In genomic region chr12:12999959-13000615, GRCh38 we compare ENCODE assay signal across 1 cellular context.
TF ChIP-seq lines count a peak whose summit lies in the region.

Gene HEBP1 (minus strand): TSS chr12:13000265. CDS start chr12:13000114, 151 bp downstream.

TF ChIP-seq in HepG2, 621 proteins besides CTCF, POLR2A, EP300 and RAD21 (continued from another document and continues in another):
- TF ChIP-seq ATF6 (CRISPR knock-in tag; conservative IDR thresholded peaks at IDR 0.05) (no peak; the same call in 1 of the 2 replicates), ZNF512 (CRISPR knock-in tag; IDR thresholded peaks at IDR 0.05) (no peak), ZNF780A (CRISPR knock-in tag; IDR thresholded peaks at IDR 0.05) (0 out of 2 replicates have a peak, but pooled peaks have one; percentile 40), ZNF841 (CRISPR knock-in tag; IDR thresholded peaks at IDR 0.05; ENCODE audit: borderline replicate concordance) (0 out of 2 replicates have a peak, but pooled peaks have one; percentile 67), HNRNPK (IDR thresholded peaks at IDR 0.05; ENCODE audit: low read depth, low read length, poor library complexity, severe bottlenecking) (peak; percentile 41), ZNF792 (CRISPR knock-in tag; IDR thresholded peaks at IDR 0.05) (no peak), MEIS1 (CRISPR knock-in tag; IDR thresholded peaks at IDR 0.05; ENCODE audit: borderline replicate concordance) (no peak), HNF4G (IDR thresholded peaks at IDR 0.05; ENCODE audit: borderline replicate concordance, low read depth, low read length) (no peak), HNF4G (CRISPR knock-in tag; IDR thresholded peaks at IDR 0.05; ENCODE audit: borderline replicate concordance, low read depth) (no peak), TFDP1 (CRISPR knock-in tag; IDR thresholded peaks at IDR 0.05; ENCODE audit: borderline replicate concordance) (peak; percentile 38; the same call in 1 of the 2 replicates), HDAC2 (CRISPR knock-in tag; IDR thresholded peaks at IDR 0.05) (0 out of 2 replicates have a peak, but pooled peaks have one; percentile 9), YEATS4 (CRISPR knock-in tag; IDR thresholded peaks at IDR 0.05; ENCODE audit: borderline replicate concordance) (peak; percentile 58; the same call in 1 of the 2 replicates), GLI4 (CRISPR knock-in tag; IDR thresholded peaks at IDR 0.05; ENCODE audit: borderline replicate concordance) (no peak), ZNF3 (CRISPR knock-in tag; IDR thresholded peaks at IDR 0.05) (no peak), ZNF235 (CRISPR knock-in tag; IDR thresholded peaks at IDR 0.05; ENCODE audit: borderline replicate concordance) (no peak), GABPB1 (CRISPR knock-in tag; IDR thresholded peaks at IDR 0.05) (peak; percentile 47; the same call in 1 of the 2 replicates), ZGPAT (CRISPR knock-in tag; IDR thresholded peaks at IDR 0.05) (no peak), ZFX (CRISPR knock-in tag; IDR thresholded peaks at IDR 0.05; ENCODE audit: low read depth) (peak; percentile 86), ZNF770 (CRISPR knock-in tag; IDR thresholded peaks at IDR 0.05) (no peak), ZNF784 (CRISPR knock-in tag; IDR thresholded peaks at IDR 0.05; ENCODE audit: borderline replicate concordance) (peak; percentile 40; the same call in 1 of the 2 replicates), ZC3H13 (CRISPR knock-in tag; IDR thresholded peaks at IDR 0.05) (0 out of 2 replicates have a peak, but pooled peaks have one; percentile 68), ZNF12 (CRISPR knock-in tag; IDR thresholded peaks at IDR 0.05) (0 out of 2 replicates have a peak, but pooled peaks have one; percentile 16), REPIN1 (CRISPR knock-in tag; IDR thresholded peaks at IDR 0.05; ENCODE audit: borderline replicate concordance, low read depth) (peak; percentile 31; the same call in 1 of the 2 replicates), ZNF775 (CRISPR knock-in tag; IDR thresholded peaks at IDR 0.05; ENCODE audit: borderline replicate concordance) (no peak), ZNF564 (CRISPR knock-in tag; IDR thresholded peaks at IDR 0.05) (no peak), ZNF839 (CRISPR knock-in tag; IDR thresholded peaks at IDR 0.05; ENCODE audit: borderline replicate concordance) (no peak), ZNF646 (CRISPR knock-in tag; IDR thresholded peaks at IDR 0.05) (no peak), ZNF776 (CRISPR knock-in tag; IDR thresholded peaks at IDR 0.05) (peak; percentile 22; the same call in 1 of the 2 replicates), KDM4B (CRISPR knock-in tag; IDR thresholded peaks at IDR 0.05) (0 out of 2 replicates have a peak, but pooled peaks have one; percentile 41), ZNF580 (CRISPR knock-in tag; IDR thresholded peaks at IDR 0.05; ENCODE audit: borderline replicate concordance, low read depth) (peak; percentile 29; the same call in 1 of the 2 replicates), ASH2L (IDR thresholded peaks at IDR 0.05; ENCODE audit: insufficient read length, low read depth, low read length) (peak; percentile 26), ZNF430 (CRISPR knock-in tag; IDR thresholded peaks at IDR 0.05) (0 out of 2 replicates have a peak, but pooled peaks have one; percentile 63), ATF2 (CRISPR knock-in tag; IDR thresholded peaks at IDR 0.05) (no peak), POLR2G (IDR thresholded peaks at IDR 0.05; ENCODE audit: low read depth, low read length) (peak; percentile 64), CCDC6 (CRISPR knock-in tag; IDR thresholded peaks at IDR 0.05) (peak; percentile 17; the same call in 1 of the 2 replicates), ZNF451 (CRISPR knock-in tag; IDR thresholded peaks at IDR 0.05) (peak; percentile 20; the same call in 1 of the 2 replicates), MLXIP (CRISPR knock-in tag; IDR thresholded peaks at IDR 0.05; ENCODE audit: borderline replicate concordance) (no peak), ZNF766 (CRISPR knock-in tag; IDR thresholded peaks at IDR 0.05; ENCODE audit: borderline replicate concordance) (no peak)
